32 cellular contexts compared by ENCODE assay signal in genomic region chr6:1253816-1254215, GRCh38. TPM values are rescaled to one million over a fixed set of nuclear protein-coding genes. Genes with fewer than 3 reads are reported as not detected.
"Had no signal": no experiment of that assay in that cellular context is flagged by ENCODE, and none has a peak within 500 bp of the region (broad histone marks: within the 10 kb centered on the region; RNA-seq: fewer than 3 reads in every experiment).

No MANE protein-coding gene starts in this region.

- H3K36me3 ChIP-seq: colonic mucosa, esophagus squamous epithelium, gastrocnemius medialis, heart right ventricle, left ventricle myocardium inferior, lower lobe of right lung had no signal

- H3K27ac Mint-ChIP-seq: dendritic cell treated with granulocyte-macrophage colony-stimulating factor and Interleukin-4, amounts not matched to agents 40 ng/mL and 50 ng/mL, for 4 days; effector memory CD8-positive, alpha-beta T cell; endodermal cell; mesothelial cell of epicardium; naive B cell had no signal

- H3K27me3 ChIP-seq: colonic mucosa, esophagus squamous epithelium, gastrocnemius medialis had no signal

- H3K4me1 Mint-ChIP-seq: endodermal cell, naive B cell had no signal

- H3K4me3 Mint-ChIP-seq: dendritic cell treated with granulocyte-macrophage colony-stimulating factor and Interleukin-4, amounts not matched to agents 40 ng/mL and 50 ng/mL, for 4 days; effector memory CD8-positive, alpha-beta T cell; endodermal cell; mesothelial cell of epicardium; naive B cell had no signal

- H3K4me3 ChIP-seq: colonic mucosa, esophagus squamous epithelium, gastrocnemius medialis, heart right ventricle, left ventricle myocardium inferior, lower lobe of right lung, mucosa of descending colon had no signal

- DNase-seq: colonic mucosa; cortex of kidney; effector CD8-positive, alpha-beta T cell; effector memory CD8-positive, alpha-beta T cell; endodermal cell; erythroblast; esophagus squamous epithelium; foreskin fibroblast; foreskin melanocyte; gastrocnemius medialis; glutamatergic neuron; head of caudate nucleus; heart right ventricle; hippocampal formation; kidney; kidney glomerular epithelial cell; left colon; left ventricle myocardium inferior; lower lobe of right lung; mesenchymal stem cell; mucosa of descending colon; naive B cell had no signal

- H3K9me3 Mint-ChIP-seq: dendritic cell treated with granulocyte-macrophage colony-stimulating factor and Interleukin-4, amounts not matched to agents 40 ng/mL and 50 ng/mL, for 4 days; effector memory CD8-positive, alpha-beta T cell had no signal

- H3K4me1 ChIP-seq: colonic mucosa, gastrocnemius medialis, heart right ventricle, left ventricle myocardium inferior, lower lobe of right lung had no signal

- H3K36me3 Mint-ChIP-seq: mesothelial cell of epicardium, naive B cell had no signal

- H3K27ac ChIP-seq: colonic mucosa, epithelial cell of prostate, esophagus squamous epithelium, gastrocnemius medialis, heart right ventricle, left ventricle myocardium inferior, lower lobe of right lung had no signal

- ATAC-seq: effector memory CD8-positive, alpha-beta T cell; esophagus mucosa; gastrocnemius medialis; heart right ventricle; left colon; left lobe of liver; lower lobe of right lung; mucosa of descending colon had no signal

- H3K9me3 ChIP-seq: colonic mucosa, esophagus squamous epithelium, gastrocnemius medialis, left ventricle myocardium inferior, lower lobe of right lung, mucosa of descending colon had no signal

RNA-seq across cellular contexts. Expression of gene FOXQ1, which starts 58.1 kb away (rescaled TPM):
- total RNA-seq: dermis microvascular lymphatic vessel endothelial cell, glomerular endothelial cell, heart right ventricle, left ventricle myocardium inferior, lung microvascular endothelial cell, mesenteric fat pad, myocyte had no signal
- polyA plus RNA-seq: heart right ventricle had no signal
